Comparison of ENCODE assay signal across 6 cellular contexts in the genomic region with DNA sequence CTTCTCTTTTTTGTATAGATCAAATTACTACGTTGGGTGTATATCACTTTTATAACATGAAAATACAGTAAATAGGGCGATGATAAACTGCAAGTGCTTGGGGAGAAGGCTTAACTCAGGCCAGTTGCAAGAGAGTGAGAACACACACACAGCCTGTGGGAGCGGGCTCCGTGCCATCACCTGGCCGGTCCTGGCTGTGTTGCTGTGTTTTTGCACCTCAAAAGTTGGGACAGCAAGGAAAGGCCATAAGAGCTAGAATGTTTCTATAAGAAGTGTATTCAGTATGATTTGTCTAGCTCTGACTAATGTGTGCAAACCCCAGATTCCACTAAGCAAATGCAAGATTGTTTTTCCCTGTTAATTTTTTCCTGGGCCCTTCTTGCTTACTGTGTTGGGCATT.
DNase-seq lines count a peak whose midpoint lies in the region; ATAC-seq, FAIRE-seq and TF ChIP-seq lines count a peak whose summit lies in the region.
"Not testable (repeated sequence)": the region's sequence is repeated elsewhere in the genome, so short reads cannot be mapped to it uniquely, and the experiment has no call there.

No MANE protein-coding gene starts in this region.

- peak overlapping the region; percentile 79; the same call in 1 of the 2 replicates for H3K27ac ChIP-seq in PC-9
- H3K27ac ChIP-seq in left ventricle myocardium inferior (replicated peaks) = peak overlapping the region; percentile 64
- H3K27ac ChIP-seq in pancreas = peak overlapping the region in 1 of 4 donors; percentile 44

- POLR2A ChIA-PET in PC-9 (lab: Charles Lee; ENCODE audit: unreplicated experiment) = not testable (repeated sequence)

- not testable (repeated sequence) for H3K36me3 ChIP-seq in PC-9 (ENCODE audit: low read depth); left ventricle myocardium inferior; pancreas

- H3K27me3 Mint-ChIP-seq in Calu3 (ENCODE audit: unreplicated experiment) = not testable (repeated sequence)

- not testable (repeated sequence) for H4K20me1 ChIP-seq in PC-9 (ENCODE audit: insufficient read depth)

- H3K4me2 ChIP-seq in PC-9 = not testable (repeated sequence)

- H3K36me3 Mint-ChIP-seq in Calu3 (ENCODE audit: insufficient read depth, unreplicated experiment) = not testable (repeated sequence)

- intact Hi-C loops in Calu3 (cut with micrococcal nuclease; ENCODE audit: unreplicated experiment); PC-9 (cut with micrococcal nuclease; ENCODE audit: unreplicated experiment); left ventricle myocardium inferior (cut with micrococcal nuclease); pancreas (cut with DNase I): not testable (repeated sequence)

- not testable (repeated sequence) for H3K27me3 ChIP-seq in PC-9 (ENCODE audit: insufficient read depth, low read depth); left ventricle myocardium inferior (ENCODE audit: low read depth); pancreas

- not testable (repeated sequence) for H2AFZ ChIP-seq in PC-9

- not testable (repeated sequence) for BruUV-seq in Calu3 (replicated peaks; lab: Mats Ljungman, UMichigan); PC-9 (replicated peaks; lab: Mats Ljungman, UMichigan)

- H3K9me2 ChIP-seq in PC-9 (ENCODE audit: insufficient read depth) = not testable (repeated sequence)

- not testable (repeated sequence) for H3K4me3 ChIP-seq in PC-9; choroid plexus epithelial cell (ENCODE audit: low read depth, low read length); left ventricle myocardium inferior; pancreas

- peaks cover 24% of the 10 kb centered on the region for H3K4me1 ChIP-seq in PC-9 (replicated peaks; ENCODE audit: insufficient read depth)
- not testable (repeated sequence) for H3K4me1 ChIP-seq in left ventricle myocardium inferior, pancreas

- CTCF ChIA-PET in Calu3 (lab: Charles Lee); PC-9 (lab: Charles Lee): not testable (repeated sequence)

- H3K4me1 Mint-ChIP-seq in Calu3 (ENCODE audit: low read depth, unreplicated experiment) = not testable (repeated sequence)

- not testable (repeated sequence) for H3K9me3 Mint-ChIP-seq in Calu3 (ENCODE audit: low read depth, unreplicated experiment)

- not testable (repeated sequence) for H3K9me3 ChIP-seq in PC-9 (ENCODE audit: insufficient read depth, low read depth); left ventricle myocardium inferior (replicated peaks); pancreas

- H3F3A ChIP-seq in PC-9 (ENCODE audit: insufficient read depth, low read depth) = not testable (repeated sequence)

- FAIRE-seq in pancreas (lab: Jason Lieb, UNC) = not testable (repeated sequence)

- TF ChIP-seq CTCF in Calu3 (IDR thresholded peaks at IDR 0.05; ENCODE audit: unreplicated experiment); PC-9 (conservative IDR thresholded peaks at IDR 0.05); choroid plexus epithelial cell (conservative IDR thresholded peaks at IDR 0.05; ENCODE audit: low read depth, low read length); left ventricle myocardium inferior (IDR thresholded peaks at IDR 0.05; ENCODE audit: borderline replicate concordance); pancreas (IDR thresholded peaks at IDR 0.05): not testable (repeated sequence)

- H3K27ac Mint-ChIP-seq in Calu3 (ENCODE audit: unreplicated experiment) = not testable (repeated sequence)

- H3K79me2 ChIP-seq in PC-9 (ENCODE audit: low read depth) = not testable (repeated sequence)

- WGBS in pancreas, 2 donors = 41 to 61% methylated on average over 3 of the region's 5 CpGs

- ATAC-seq in pancreas = not testable (repeated sequence)

- H3K4me3 Mint-ChIP-seq in Calu3 (ENCODE audit: low read depth, unreplicated experiment) = not testable (repeated sequence)

- DNase-seq in Calu3 = peak; percentile 31
- DNase-seq in NCI-H226 = peak; percentile 0
- not testable (repeated sequence) for DNase-seq in PC-9, left ventricle myocardium inferior
- DNase-seq in choroid plexus epithelial cell (ENCODE audit: low read depth) = peak; percentile 3
- peak; percentile 50 to 79 (median 74) for DNase-seq in pancreas
